Comparison of ENCODE assay signal across 8 cellular contexts in genomic region chr9:136483589-136484152, GRCh38. TPM values are rescaled to one million over a fixed set of nuclear protein-coding genes. Genes with fewer than 3 reads are reported as not detected.
DNase-seq lines count a peak whose midpoint lies in the region; ATAC-seq and TF ChIP-seq lines count a peak whose summit lies in the region.

No MANE protein-coding gene starts in this region.

- peaks cover 19% of the 10 kb centered on the region for H3K4me1 Mint-ChIP-seq in T-helper 17 cell

- H3K27me3 ChIP-seq in right cardiac atrium (ENCODE audit: control insufficient read depth, insufficient read depth) = no peaks in the 10 kb centered on the region
- no peaks in the 10 kb centered on the region for H3K27me3 ChIP-seq in uterus

- ATAC-seq in GM18502 (IDR thresholded peaks at IDR 0.05; ENCODE audit: poor library complexity, unreplicated experiment) = peak; percentile 60
- ATAC-seq in HG02884 (IDR thresholded peaks at IDR 0.05; ENCODE audit: unreplicated experiment) = peak; percentile 58
- ATAC-seq in T-helper 17 cell = peak; percentile 66
- ATAC-seq in right cardiac atrium = peak; percentile 60 to 62

- DNase-seq in NCI-H146 (lab: John Stamatoyannopoulos, UW) (peak; percentile 87), T-helper 17 cell (peak; percentile 92 to 97 (median 96)), right cardiac atrium (peak; percentile 94 to 98 (median 98)), putamen (ENCODE audit: low spot score) (peak; percentile 91), uterus (peak; percentile 87 to 94)

- H3K4me3 ChIP-seq in right cardiac atrium (ENCODE audit: low read length) = peak overlapping the region; percentile 4
- H3K4me3 ChIP-seq in uterus = peak overlapping the region; percentile 43 to 50

- peak overlapping the region; percentile 92 for H3K27ac Mint-ChIP-seq in T-helper 17 cell

- WGBS in right cardiac atrium = under 1% methylated on average over 63 of the region's 63 CpGs

- no peaks in the 10 kb centered on the region for H3K36me3 ChIP-seq in uterus

- H3K4me3 Mint-ChIP-seq in T-helper 17 cell = peak overlapping the region; percentile 98

- H3K36me3 Mint-ChIP-seq in T-helper 17 cell (ENCODE audit: low read depth) = peaks cover 2% of the 10 kb centered on the region

- TF ChIP-seq CTCF in uterus (IDR thresholded peaks at IDR 0.05) = peak in 1 of 4 experiments; percentile 27

- H3K27ac ChIP-seq in angular gyrus (ENCODE audit: low read depth, low read length) (peak overlapping the region; percentile 100), right cardiac atrium (ENCODE audit: low read length) (peak overlapping the region; percentile 84), uterus (peak overlapping the region; percentile 99)

- intact Hi-C loops in right cardiac atrium (cut with DNase I) = loop anchor here in 2 of 4 donors (2.0 kb wide), 1 partner anchor 147 kb away; no protein-coding TSS in a partner anchor
- intact Hi-C loops in uterus (cut with DNase I; ENCODE audit: low total_unique reads) = loop anchor here (2.0 to 10.0 kb wide), 2 partner anchors 61 to 147 kb away; partner anchors contain the start of gene NOTCH1

- no peaks in the 10 kb centered on the region for H3K27me3 Mint-ChIP-seq in T-helper 17 cell

- peak; percentile 42 to 60 for TF ChIP-seq POLR2A in uterus (IDR thresholded peaks at IDR 0.05)

- H3K9me3 ChIP-seq in T-helper 17 cell (ENCODE audit: control insufficient read depth, low read length, poor library complexity, severe bottlenecking) = no peaks in the 10 kb centered on the region
- H3K9me3 ChIP-seq in right cardiac atrium (ENCODE audit: control insufficient read depth, low read length) = no peaks in the 10 kb centered on the region
- no peaks in the 10 kb centered on the region for H3K9me3 ChIP-seq in uterus

- H3K4me1 ChIP-seq in right cardiac atrium (ENCODE audit: control insufficient read depth, insufficient read depth, low read length) (peaks cover 4% of the 10 kb centered on the region), uterus (peaks cover 7 to 16% of the 10 kb centered on the region in 2 donors)

RNA-seq across cellular contexts. Expression of gene SEC16A, which starts 0.8 kb away (rescaled TPM):
- total RNA-seq in T-helper 17 cell (10 to 100 TPM; 71.7 to 74.7 TPM), right cardiac atrium (10 to 100 TPM; 24.2 to 35.3 (median 28.6) TPM), uterus (10 to 100 TPM; 18.8 to 73.2 (median 35.1) TPM)
- 23.1 TPM for polyA plus RNA-seq in right cardiac atrium

RNA-seq across cellular contexts. Expression of gene INPP5E, which starts 44.0 kb away (rescaled TPM):
- total RNA-seq in T-helper 17 cell (10 to 100 TPM; 26.0 to 32.7 TPM), right cardiac atrium (10 to 100 TPM in 1 of 4 donors, 1 to 10 TPM in 3; 8.8 to 12.3 (median 9.2) TPM), uterus (10 to 100 TPM in 2 of 4 donors, 1 to 10 TPM in 2; 6.7 to 19.7 (median 11.2) TPM)
- polyA plus RNA-seq in right cardiac atrium = 7.7 TPM

Comparison
In these comparisons a context has a peak if more than half of its experiments do, and no peak if none do; other contexts are left out.
1. Peak in every context shown above with its lines: DNase-seq, ATAC-seq, H3K4me3 ChIP-seq and H3K27ac ChIP-seq.